In the genomic region with DNA sequence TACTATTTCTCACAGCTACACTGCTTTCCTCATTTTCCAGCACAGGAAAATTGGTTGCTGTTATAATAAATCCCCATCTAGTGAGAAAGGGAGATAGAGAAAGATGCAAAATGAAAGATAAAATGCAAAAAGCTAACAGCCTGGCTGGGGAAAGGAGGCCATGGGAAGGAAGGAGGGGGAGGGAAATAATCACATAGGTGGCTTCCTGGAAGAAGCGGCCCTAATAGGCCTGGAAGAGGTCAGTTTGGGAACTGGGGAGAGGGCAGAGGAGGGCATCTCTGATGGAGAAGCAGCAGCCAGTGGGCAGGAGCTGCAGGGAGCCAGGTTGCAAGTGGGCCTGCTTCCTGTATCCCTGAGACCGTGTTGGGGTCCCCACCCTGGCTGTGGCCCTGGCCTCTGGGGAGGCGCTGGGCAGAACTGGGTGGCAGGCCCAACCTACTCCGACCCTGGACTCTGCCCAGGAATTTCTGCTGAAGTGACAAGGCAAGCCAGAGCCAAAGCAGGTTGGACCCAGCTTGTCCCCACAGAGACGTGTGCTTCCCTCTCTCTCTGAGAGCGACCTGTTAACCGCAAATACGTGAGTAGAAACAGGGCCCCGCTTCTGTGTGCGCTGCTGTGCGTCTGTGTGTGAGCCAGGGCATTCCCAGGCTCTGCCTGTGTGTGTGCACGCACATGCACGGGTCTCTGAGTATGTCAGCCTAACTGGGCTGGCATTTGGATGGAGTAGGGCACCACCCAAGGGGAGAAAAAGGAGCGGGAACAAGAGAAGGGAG, we compare ENCODE assay signal across 1 cellular context.
TF ChIP-seq lines count a peak whose summit lies in the region.

No MANE protein-coding gene starts in this region.

TF ChIP-seq in HepG2, 621 proteins besides CTCF, POLR2A, EP300 and RAD21 (continued from another document and continues in another):
- TF ChIP-seq MTA1 (CRISPR knock-in tag; IDR thresholded peaks at IDR 0.05; ENCODE audit: borderline replicate concordance): peak; percentile 95
- TF ChIP-seq, protein P1, sequence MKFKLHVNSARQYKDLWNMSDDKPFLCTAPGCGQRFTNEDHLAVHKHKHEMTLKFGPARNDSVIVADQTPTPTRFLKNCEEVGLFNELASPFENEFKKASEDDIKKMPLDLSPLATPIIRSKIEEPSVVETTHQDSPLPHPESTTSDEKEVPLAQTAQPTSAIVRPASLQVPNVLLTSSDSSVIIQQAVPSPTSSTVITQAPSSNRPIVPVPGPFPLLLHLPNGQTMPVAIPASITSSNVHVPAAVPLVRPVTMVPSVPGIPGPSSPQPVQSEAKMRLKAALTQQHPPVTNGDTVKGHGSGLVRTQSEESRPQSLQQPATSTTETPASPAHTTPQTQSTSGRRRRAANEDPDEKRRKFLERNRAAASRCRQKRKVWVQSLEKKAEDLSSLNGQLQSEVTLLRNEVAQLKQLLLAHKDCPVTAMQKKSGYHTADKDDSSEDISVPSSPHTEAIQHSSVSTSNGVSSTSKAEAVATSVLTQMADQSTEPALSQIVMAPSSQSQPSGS (CRISPR knock-in tag; IDR thresholded peaks at IDR 0.05): no peak
- TF ChIP-seq ZSCAN25 (CRISPR knock-in tag; IDR thresholded peaks at IDR 0.05): no peak
- TF ChIP-seq MIER3 (CRISPR knock-in tag; IDR thresholded peaks at IDR 0.05; ENCODE audit: borderline replicate concordance): no peak
- TF ChIP-seq, protein P2, sequence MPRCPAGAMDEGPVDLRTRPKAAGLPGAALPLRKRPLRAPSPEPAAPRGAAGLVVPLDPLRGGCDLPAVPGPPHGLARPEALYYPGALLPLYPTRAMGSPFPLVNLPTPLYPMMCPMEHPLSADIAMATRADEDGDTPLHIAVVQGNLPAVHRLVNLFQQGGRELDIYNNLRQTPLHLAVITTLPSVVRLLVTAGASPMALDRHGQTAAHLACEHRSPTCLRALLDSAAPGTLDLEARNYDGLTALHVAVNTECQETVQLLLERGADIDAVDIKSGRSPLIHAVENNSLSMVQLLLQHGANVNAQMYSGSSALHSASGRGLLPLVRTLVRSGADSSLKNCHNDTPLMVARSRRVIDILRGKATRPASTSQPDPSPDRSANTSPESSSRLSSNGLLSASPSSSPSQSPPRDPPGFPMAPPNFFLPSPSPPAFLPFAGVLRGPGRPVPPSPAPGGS (CRISPR knock-in tag; IDR thresholded peaks at IDR 0.05): no peak
- TF ChIP-seq, protein P3, sequence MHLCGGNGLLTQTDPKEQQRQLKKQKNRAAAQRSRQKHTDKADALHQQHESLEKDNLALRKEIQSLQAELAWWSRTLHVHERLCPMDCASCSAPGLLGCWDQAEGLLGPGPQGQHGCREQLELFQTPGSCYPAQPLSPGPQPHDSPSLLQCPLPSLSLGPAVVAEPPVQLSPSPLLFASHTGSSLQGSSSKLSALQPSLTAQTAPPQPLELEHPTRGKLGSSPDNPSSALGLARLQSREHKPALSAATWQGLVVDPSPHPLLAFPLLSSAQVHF (CRISPR knock-in tag; IDR thresholded peaks at IDR 0.05): no peak
- no peak for TF ChIP-seq TP53 (CRISPR knock-in tag; conservative IDR thresholded peaks at IDR 0.05)
- no peak for TF ChIP-seq ZBTB42 (CRISPR knock-in tag; IDR thresholded peaks at IDR 0.05)
- TF ChIP-seq, protein P4, sequence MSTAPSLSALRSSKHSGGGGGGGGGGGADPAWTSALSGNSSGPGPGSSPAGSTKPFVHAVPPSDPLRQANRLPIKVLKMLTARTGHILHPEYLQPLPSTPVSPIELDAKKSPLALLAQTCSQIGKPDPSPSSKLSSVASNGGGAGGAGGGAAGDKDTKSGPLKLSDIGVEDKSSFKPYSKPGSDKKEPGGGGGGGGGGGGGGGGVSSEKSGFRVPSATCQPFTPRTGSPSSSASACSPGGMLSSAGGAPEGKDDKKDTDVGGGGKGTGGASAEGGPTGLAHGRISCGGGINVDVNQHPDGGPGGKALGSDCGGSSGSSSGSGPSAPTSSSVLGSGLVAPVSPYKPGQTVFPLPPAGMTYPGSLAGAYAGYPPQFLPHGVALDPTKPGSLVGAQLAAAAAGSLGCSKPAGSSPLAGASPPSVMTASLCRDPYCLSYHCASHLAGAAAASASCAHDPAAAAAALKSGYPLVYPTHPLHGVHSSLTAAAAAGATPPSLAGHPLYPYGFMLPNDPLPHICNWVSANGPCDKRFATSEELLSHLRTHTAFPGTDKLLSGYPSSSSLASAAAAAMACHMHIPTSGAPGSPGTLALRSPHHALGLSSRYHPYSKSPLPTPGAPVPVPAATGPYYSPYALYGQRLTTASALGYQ (CRISPR knock-in tag; IDR thresholded peaks at IDR 0.05): no peak
- TF ChIP-seq ZNF333 (CRISPR knock-in tag; IDR thresholded peaks at IDR 0.05; ENCODE audit: borderline replicate concordance): no peak
- no peak for TF ChIP-seq ZNF780A (CRISPR knock-in tag; IDR thresholded peaks at IDR 0.05)
- TF ChIP-seq, protein P5, sequence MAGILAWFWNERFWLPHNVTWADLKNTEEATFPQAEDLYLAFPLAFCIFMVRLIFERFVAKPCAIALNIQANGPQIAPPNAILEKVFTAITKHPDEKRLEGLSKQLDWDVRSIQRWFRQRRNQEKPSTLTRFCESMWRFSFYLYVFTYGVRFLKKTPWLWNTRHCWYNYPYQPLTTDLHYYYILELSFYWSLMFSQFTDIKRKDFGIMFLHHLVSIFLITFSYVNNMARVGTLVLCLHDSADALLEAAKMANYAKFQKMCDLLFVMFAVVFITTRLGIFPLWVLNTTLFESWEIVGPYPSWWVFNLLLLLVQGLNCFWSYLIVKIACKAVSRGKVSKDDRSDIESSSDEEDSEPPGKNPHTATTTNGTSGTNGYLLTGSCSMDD (CRISPR knock-in tag; IDR thresholded peaks at IDR 0.05): no peak
- TF ChIP-seq, protein P6, sequence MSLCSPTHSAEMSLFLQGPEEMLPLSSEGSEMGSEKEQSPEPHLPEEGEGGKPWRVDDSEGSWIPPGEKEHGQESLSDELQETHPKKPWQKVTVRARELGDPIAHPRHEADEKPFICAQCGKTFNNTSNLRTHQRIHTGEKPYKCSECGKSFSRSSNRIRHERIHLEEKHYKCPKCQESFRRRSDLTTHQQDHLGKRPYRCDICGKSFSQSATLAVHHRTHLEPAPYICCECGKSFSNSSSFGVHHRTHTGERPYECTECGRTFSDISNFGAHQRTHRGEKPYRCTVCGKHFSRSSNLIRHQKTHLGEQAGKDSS (CRISPR knock-in tag; IDR thresholded peaks at IDR 0.05; ENCODE audit: borderline replicate concordance, low read depth): no peak
- no peak for TF ChIP-seq ZNF496 (CRISPR knock-in tag; IDR thresholded peaks at IDR 0.05; ENCODE audit: insufficient replicate concordance)
- peak; percentile 69 for TF ChIP-seq ZNF230 (CRISPR knock-in tag; IDR thresholded peaks at IDR 0.05)
- no peak for TF ChIP-seq REL (CRISPR knock-in tag; conservative IDR thresholded peaks at IDR 0.05)
- TF ChIP-seq, protein P7, sequence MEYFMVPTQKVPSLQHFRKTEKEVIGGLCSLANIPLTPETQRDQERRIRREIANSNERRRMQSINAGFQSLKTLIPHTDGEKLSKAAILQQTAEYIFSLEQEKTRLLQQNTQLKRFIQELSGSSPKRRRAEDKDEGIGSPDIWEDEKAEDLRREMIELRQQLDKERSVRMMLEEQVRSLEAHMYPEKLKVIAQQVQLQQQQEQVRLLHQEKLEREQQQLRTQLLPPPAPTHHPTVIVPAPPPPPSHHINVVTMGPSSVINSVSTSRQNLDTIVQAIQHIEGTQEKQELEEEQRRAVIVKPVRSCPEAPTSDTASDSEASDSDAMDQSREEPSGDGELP (IDR thresholded peaks at IDR 0.05; ENCODE audit: borderline replicate concordance, low read depth): no peak
- no peak for TF ChIP-seq CBX1 (IDR thresholded peaks at IDR 0.05; ENCODE audit: low read depth)
- TF ChIP-seq TSC22D2 (CRISPR knock-in tag; IDR thresholded peaks at IDR 0.05; ENCODE audit: borderline replicate concordance): peak; percentile 35; the same call in 1 of the 2 replicates
- TF ChIP-seq ZNF224 (CRISPR knock-in tag; IDR thresholded peaks at IDR 0.05): no peak
- TF ChIP-seq, protein P8, sequence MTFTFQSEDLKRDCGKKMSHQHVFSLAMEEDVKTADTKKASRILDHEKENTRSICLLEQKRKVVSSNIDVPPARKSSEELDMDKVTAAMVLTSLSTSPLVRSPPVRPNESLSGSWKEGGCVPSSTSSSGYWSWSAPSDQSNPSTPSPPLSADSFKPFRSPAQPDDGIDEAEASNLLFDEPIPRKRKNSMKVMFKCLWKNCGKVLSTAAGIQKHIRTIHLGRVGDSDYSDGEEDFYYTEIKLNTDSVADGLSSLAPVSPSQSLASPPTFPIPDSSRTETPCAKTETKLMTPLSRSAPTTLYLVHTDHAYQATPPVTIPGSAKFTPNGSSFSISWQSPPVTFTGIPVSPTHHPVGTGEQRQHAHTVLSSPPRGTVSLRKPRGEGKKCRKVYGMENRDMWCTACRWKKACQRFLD (CRISPR knock-in tag; IDR thresholded peaks at IDR 0.05; ENCODE audit: borderline replicate concordance): no peak
- peak; percentile 77 for TF ChIP-seq SAP130 (CRISPR knock-in tag; IDR thresholded peaks at IDR 0.05; ENCODE audit: low read depth)
- no peak for TF ChIP-seq ZNF850 (CRISPR knock-in tag; conservative IDR thresholded peaks at IDR 0.05)
- TF ChIP-seq, protein P9, sequence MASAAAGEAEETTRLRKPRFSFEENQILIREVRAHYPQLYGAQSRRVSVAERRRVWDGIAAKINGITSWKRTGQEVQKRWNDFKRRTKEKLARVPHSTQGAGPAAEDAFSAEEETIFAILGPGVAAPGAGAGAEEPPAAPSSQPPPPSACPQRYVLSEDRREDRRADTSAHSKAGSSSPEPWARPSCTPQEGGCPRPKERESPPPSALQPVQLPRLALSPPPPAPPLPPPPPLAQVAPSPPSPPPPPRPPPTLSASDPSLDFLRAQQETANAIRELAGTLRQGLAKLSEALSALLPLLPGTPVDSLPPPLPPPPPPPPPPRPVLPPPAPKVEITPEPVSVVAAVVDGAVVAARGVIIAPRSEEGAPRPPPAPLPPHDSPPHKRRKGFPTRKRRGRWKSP (CRISPR knock-in tag; IDR thresholded peaks at IDR 0.05): no peak; the same call in 1 of the 2 replicates
- TF ChIP-seq, protein P10, sequence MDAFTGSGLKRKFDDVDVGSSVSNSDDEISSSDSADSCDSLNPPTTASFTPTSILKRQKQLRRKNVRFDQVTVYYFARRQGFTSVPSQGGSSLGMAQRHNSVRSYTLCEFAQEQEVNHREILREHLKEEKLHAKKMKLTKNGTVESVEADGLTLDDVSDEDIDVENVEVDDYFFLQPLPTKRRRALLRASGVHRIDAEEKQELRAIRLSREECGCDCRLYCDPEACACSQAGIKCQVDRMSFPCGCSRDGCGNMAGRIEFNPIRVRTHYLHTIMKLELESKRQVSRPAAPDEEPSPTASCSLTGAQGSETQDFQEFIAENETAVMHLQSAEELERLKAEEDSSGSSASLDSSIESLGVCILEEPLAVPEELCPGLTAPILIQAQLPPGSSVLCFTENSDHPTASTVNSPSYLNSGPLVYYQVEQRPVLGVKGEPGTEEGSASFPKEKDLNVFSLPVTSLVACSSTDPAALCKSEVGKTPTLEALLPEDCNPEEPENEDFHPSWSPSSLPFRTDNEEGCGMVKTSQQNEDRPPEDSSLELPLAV (CRISPR knock-in tag; conservative IDR thresholded peaks at IDR 0.05; ENCODE audit: low read depth): no peak
- TF ChIP-seq ZNF20 (CRISPR knock-in tag; IDR thresholded peaks at IDR 0.05): no peak
- no peak for TF ChIP-seq NKX3-1 (CRISPR knock-in tag; IDR thresholded peaks at IDR 0.05)
- TF ChIP-seq NFYC (CRISPR knock-in tag; IDR thresholded peaks at IDR 0.05): no peak; the same call in 1 of the 2 replicates
- no peak for TF ChIP-seq TEAD2 (CRISPR knock-in tag; IDR thresholded peaks at IDR 0.05)
- TF ChIP-seq, protein P11, sequence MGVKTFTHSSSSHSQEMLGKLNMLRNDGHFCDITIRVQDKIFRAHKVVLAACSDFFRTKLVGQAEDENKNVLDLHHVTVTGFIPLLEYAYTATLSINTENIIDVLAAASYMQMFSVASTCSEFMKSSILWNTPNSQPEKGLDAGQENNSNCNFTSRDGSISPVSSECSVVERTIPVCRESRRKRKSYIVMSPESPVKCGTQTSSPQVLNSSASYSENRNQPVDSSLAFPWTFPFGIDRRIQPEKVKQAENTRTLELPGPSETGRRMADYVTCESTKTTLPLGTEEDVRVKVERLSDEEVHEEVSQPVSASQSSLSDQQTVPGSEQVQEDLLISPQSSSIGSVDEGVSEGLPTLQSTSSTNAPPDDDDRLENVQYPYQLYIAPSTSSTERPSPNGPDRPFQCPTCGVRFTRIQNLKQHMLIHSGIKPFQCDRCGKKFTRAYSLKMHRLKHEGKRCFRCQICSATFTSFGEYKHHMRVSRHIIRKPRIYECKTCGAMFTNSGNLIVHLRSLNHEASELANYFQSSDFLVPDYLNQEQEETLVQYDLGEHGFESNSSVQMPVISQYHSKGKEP (CRISPR knock-in tag; IDR thresholded peaks at IDR 0.05): no peak
- no peak for TF ChIP-seq ZNF24 (IDR thresholded peaks at IDR 0.05)
- TF ChIP-seq, protein P12, sequence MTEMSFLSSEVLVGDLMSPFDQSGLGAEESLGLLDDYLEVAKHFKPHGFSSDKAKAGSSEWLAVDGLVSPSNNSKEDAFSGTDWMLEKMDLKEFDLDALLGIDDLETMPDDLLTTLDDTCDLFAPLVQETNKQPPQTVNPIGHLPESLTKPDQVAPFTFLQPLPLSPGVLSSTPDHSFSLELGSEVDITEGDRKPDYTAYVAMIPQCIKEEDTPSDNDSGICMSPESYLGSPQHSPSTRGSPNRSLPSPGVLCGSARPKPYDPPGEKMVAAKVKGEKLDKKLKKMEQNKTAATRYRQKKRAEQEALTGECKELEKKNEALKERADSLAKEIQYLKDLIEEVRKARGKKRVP (CRISPR knock-in tag; IDR thresholded peaks at IDR 0.05): no peak
- TF ChIP-seq XBP1 (CRISPR knock-in tag; IDR thresholded peaks at IDR 0.05): no peak
- TF ChIP-seq ELF1 (CRISPR knock-in tag; IDR thresholded peaks at IDR 0.05): 0 out of 2 replicates have a peak, but pooled peaks have one; percentile 21
- TF ChIP-seq SRSF4 (IDR thresholded peaks at IDR 0.05; ENCODE audit: low read depth, low read length, poor library complexity, severe bottlenecking): no peak
- TF ChIP-seq ZNF292 (CRISPR knock-in tag; IDR thresholded peaks at IDR 0.05; ENCODE audit: borderline replicate concordance, low read depth): peak; percentile 94; the same call in 1 of the 2 replicates
- TF ChIP-seq, protein P13, sequence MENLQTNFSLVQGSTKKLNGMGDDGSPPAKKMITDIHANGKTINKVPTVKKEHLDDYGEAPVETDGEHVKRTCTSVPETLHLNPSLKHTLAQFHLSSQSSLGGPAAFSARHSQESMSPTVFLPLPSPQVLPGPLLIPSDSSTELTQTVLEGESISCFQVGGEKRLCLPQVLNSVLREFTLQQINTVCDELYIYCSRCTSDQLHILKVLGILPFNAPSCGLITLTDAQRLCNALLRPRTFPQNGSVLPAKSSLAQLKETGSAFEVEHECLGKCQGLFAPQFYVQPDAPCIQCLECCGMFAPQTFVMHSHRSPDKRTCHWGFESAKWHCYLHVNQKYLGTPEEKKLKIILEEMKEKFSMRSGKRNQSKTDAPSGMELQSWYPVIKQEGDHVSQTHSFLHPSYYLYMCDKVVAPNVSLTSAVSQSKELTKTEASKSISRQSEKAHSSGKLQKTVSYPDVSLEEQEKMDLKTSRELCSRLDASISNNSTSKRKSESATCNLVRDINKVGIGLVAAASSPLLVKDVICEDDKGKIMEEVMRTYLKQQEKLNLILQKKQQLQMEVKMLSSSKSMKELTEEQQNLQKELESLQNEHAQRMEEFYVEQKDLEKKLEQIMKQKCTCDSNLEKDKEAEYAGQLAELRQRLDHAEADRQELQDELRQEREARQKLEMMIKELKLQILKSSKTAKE (CRISPR knock-in tag; IDR thresholded peaks at IDR 0.05; ENCODE audit: borderline replicate concordance): peak; percentile 52; the same call in 1 of the 2 replicates
- 0 out of 2 replicates have a peak, but pooled peaks have one; percentile 66 for TF ChIP-seq SMAD1 (CRISPR knock-in tag; IDR thresholded peaks at IDR 0.05; ENCODE audit: borderline replicate concordance, low read depth)
- TF ChIP-seq PLRG1 (conservative IDR thresholded peaks at IDR 0.05): no peak
